In genomic region chr7:155787171-155787851, GRCh38 we compare ENCODE assay signal across 11 cellular contexts. TPM values are rescaled to one million over a fixed set of nuclear protein-coding genes. Genes with fewer than 3 reads are reported as not detected.
DNase-seq lines count a peak whose midpoint lies in the region; ATAC-seq and TF ChIP-seq lines count a peak whose summit lies in the region.
"Had no signal": no experiment of that assay in that cellular context is flagged by ENCODE, and none has a peak within 500 bp of the region (broad histone marks: within the 10 kb centered on the region; RNA-seq: fewer than 3 reads in every experiment).

No MANE protein-coding gene starts in this region.

- H3K27ac ChIP-seq in liver (ENCODE audit: low read depth in 1 of 2, low read length in 2 of 2) (no peak overlapping the region), transverse colon (no peak overlapping the region)

- no peak for TF ChIP-seq POLR2A in transverse colon (IDR thresholded peaks at IDR 0.05)

- in situ Hi-C loops in transverse colon (cut with MboI; ENCODE audit: low pct_ligation_motif_present in 1 of 4, low pct_unique_long_range_greater_than_20kb in 1 of 4, low sequenced_read_pairs in 3 of 4): loop anchor here in 1 of 4 donors (25.0 kb wide), 1 partner anchor 1025 kb away; no protein-coding TSS in a partner anchor

- peaks cover 2 to 7% (median 6%) of the 10 kb centered on the region in 4 donors for H3K4me1 ChIP-seq in liver (ENCODE audit: control insufficient read depth in 4 of 4, insufficient read depth in 4 of 4, low read length in 3 of 4)
- peaks cover 0 to 13% (median 12%) of the 10 kb centered on the region in 4 donors for H3K4me1 ChIP-seq in transverse colon

- DNase-seq in NCI-H748 (lab: John Stamatoyannopoulos, UW; ENCODE audit: unreplicated experiment) (peak; percentile 59), NCI-H748 treated with DMSO at 0.1 percent for 48 hours (lab: John Stamatoyannopoulos, UW) (no peak), transverse colon (no peak), NCI-H2171 treated with DMSO at 0.1 percent for 48 hours (lab: John Stamatoyannopoulos, UW) (no peak)
- DNase-seq: activated CD8-positive, alpha-beta memory T cell treated with anti-CD3 and anti-CD28 coated beads, Interleukin-2, amount 10 ng/mL, durations not matched to agents 7 days and 5 days; C1 segment of cervical spinal cord; NCI-H1930 had no signal

- H3K4me1 Mint-ChIP-seq in dendritic cell treated with granulocyte-macrophage colony-stimulating factor and Interleukin-4, amounts not matched to agents 40 ng/mL and 50 ng/mL, for 4 days (ENCODE audit: low read depth): peaks cover 6% of the 10 kb centered on the region
- H3K4me1 Mint-ChIP-seq: activated CD8-positive, alpha-beta memory T cell treated with anti-CD3 and anti-CD28 coated beads, Interleukin-2, amount 10 ng/mL, durations not matched to agents 7 days and 5 days had no signal

- H3K36me3 ChIP-seq in liver (ENCODE audit: control insufficient read depth in 4 of 4, insufficient read depth in 3 of 4, low read depth in 1 of 4, low read length in 3 of 4) (peaks cover 0 to 12% (median 1%) of the 10 kb centered on the region in 4 donors), transverse colon (no peaks in the 10 kb centered on the region)

- TF ChIP-seq RAD21 in liver (IDR thresholded peaks at IDR 0.05): no peak

- H3K27ac Mint-ChIP-seq in dendritic cell treated with granulocyte-macrophage colony-stimulating factor and Interleukin-4, amounts not matched to agents 40 ng/mL and 50 ng/mL, for 4 days: peak overlapping the region; percentile 66
- H3K27ac Mint-ChIP-seq: activated CD8-positive, alpha-beta memory T cell treated with anti-CD3 and anti-CD28 coated beads, Interleukin-2, amount 10 ng/mL, durations not matched to agents 7 days and 5 days had no signal

- H3K4me3 Mint-ChIP-seq in dendritic cell treated with granulocyte-macrophage colony-stimulating factor and Interleukin-4, amounts not matched to agents 40 ng/mL and 50 ng/mL, for 4 days: peak overlapping the region; percentile 78
- H3K4me3 Mint-ChIP-seq: activated CD8-positive, alpha-beta memory T cell treated with anti-CD3 and anti-CD28 coated beads, Interleukin-2, amount 10 ng/mL, durations not matched to agents 7 days and 5 days had no signal

- H3K36me3 Mint-ChIP-seq in dendritic cell treated with granulocyte-macrophage colony-stimulating factor and Interleukin-4, amounts not matched to agents 40 ng/mL and 50 ng/mL, for 4 days (ENCODE audit: low read depth): peaks cover 22% of the 10 kb centered on the region

- H3K9me3 ChIP-seq in liver (ENCODE audit: control insufficient read depth in 4 of 4, low read length in 3 of 4) (no peaks in the 10 kb centered on the region), transverse colon (no peaks in the 10 kb centered on the region)

- 3% methylated on average over 64 of the region's 68 CpGs for WGBS in liver
- 6% methylated on average over 50 of the region's 68 CpGs; no CpG with 5 or more reads in 1 of the 2 donors for WGBS in transverse colon (ENCODE audit: low coverage in 1 of 2), 2 donors

- no peak for TF ChIP-seq EP300 in transverse colon (IDR thresholded peaks at IDR 0.05; ENCODE audit: low read depth)

- no peak overlapping the region for H3K9ac ChIP-seq in liver (ENCODE audit: low read depth in 1 of 2, low read length in 2 of 2)

- no peaks in the 10 kb centered on the region for H3K27me3 ChIP-seq in liver (ENCODE audit: control insufficient read depth in 4 of 4, insufficient read depth in 4 of 4, low read length in 3 of 4)
- peaks cover 14% of the 10 kb centered on the region for H3K27me3 ChIP-seq in transverse colon

- ATAC-seq in HG02798 (IDR thresholded peaks at IDR 0.05; ENCODE audit: poor library complexity, unreplicated experiment) (no peak), HG03460 (IDR thresholded peaks at IDR 0.05; ENCODE audit: unreplicated experiment) (no peak)
- ATAC-seq: activated CD8-positive, alpha-beta memory T cell treated with anti-CD3 and anti-CD28 coated beads, Interleukin-2, amount 10 ng/mL, durations not matched to agents 7 days and 5 days had no signal

- H3K4me3 ChIP-seq in liver (ENCODE audit: low read depth in 1 of 3, low read length in 3 of 3): peak overlapping the region in 2 of 3 donors; percentile 14 to 60
- H3K4me3 ChIP-seq in transverse colon: peak overlapping the region in 3 of 4 donors; percentile 9 to 47 (median 30)

- H3K9me3 Mint-ChIP-seq in dendritic cell treated with granulocyte-macrophage colony-stimulating factor and Interleukin-4, amounts not matched to agents 40 ng/mL and 50 ng/mL, for 4 days: no peaks in the 10 kb centered on the region

- intact Hi-C loops in dendritic cell treated with granulocyte-macrophage colony-stimulating factor and Interleukin-4, amounts not matched to agents 40 ng/mL and 50 ng/mL, for 4 days (cut with micrococcal nuclease): no loop called here
- intact Hi-C loops in transverse colon (cut with DNase I; ENCODE audit: low total_unique reads): no loop called here

- H3K27me3 Mint-ChIP-seq in dendritic cell treated with granulocyte-macrophage colony-stimulating factor and Interleukin-4, amounts not matched to agents 40 ng/mL and 50 ng/mL, for 4 days: peaks cover 35% of the 10 kb centered on the region

- no peak for TF ChIP-seq CTCF in liver (IDR thresholded peaks at IDR 0.05; ENCODE audit: low read depth, low read length, missing input control)
- no peak for TF ChIP-seq CTCF in transverse colon (IDR thresholded peaks at IDR 0.05)

TF ChIP-seq in liver, 16 proteins besides CTCF, POLR2A, EP300 and RAD21:
- TF ChIP-seq FOXA2 (IDR thresholded peaks at IDR 0.05) (no peak), TAF1 (conservative IDR thresholded peaks at IDR 0.05) (no peak), JUND (IDR thresholded peaks at IDR 0.05) (no peak), GABPA (IDR thresholded peaks at IDR 0.05 in 1 of 2, conservative IDR thresholded peaks at IDR 0.05 in 1 of 2) (no peak), REST (IDR thresholded peaks at IDR 0.05) (no peak), RXRA (IDR thresholded peaks at IDR 0.05) (no peak), ZBTB33 (IDR thresholded peaks at IDR 0.05) (no peak), SP1 (IDR thresholded peaks at IDR 0.05) (no peak), HNF4A (conservative IDR thresholded peaks at IDR 0.05) (no peak), FOXA1 (IDR thresholded peaks at IDR 0.05) (no peak), HNF4G (IDR thresholded peaks at IDR 0.05) (no peak), EGR1 (IDR thresholded peaks at IDR 0.05; ENCODE audit: low read depth in 2 of 2) (no peak), YY1 (IDR thresholded peaks at IDR 0.05) (no peak), NR2F2 (IDR thresholded peaks at IDR 0.05) (no peak)
- TF ChIP-seq, protein P1, sequence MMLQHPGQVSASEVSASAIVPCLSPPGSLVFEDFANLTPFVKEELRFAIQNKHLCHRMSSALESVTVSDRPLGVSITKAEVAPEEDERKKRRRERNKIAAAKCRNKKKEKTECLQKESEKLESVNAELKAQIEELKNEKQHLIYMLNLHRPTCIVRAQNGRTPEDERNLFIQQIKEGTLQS (IDR thresholded peaks at IDR 0.05): no peak
- TF ChIP-seq, protein P2, sequence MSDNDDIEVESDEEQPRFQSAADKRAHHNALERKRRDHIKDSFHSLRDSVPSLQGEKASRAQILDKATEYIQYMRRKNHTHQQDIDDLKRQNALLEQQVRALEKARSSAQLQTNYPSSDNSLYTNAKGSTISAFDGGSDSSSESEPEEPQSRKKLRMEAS (IDR thresholded peaks at IDR 0.05): no peak
TF ChIP-seq in liver: peak in this region for 0.

RNA-seq across cellular contexts. Expression of gene SHH, which starts 25.0 kb away (rescaled TPM):
- total RNA-seq in liver (10 to 100 TPM in 1 of 2 donors, 1 to 10 TPM in 1; 6.1 to 10.0 TPM), transverse colon (1 to 10 TPM in 3 of 4 donors, under 1 TPM in 1; 0.40 to 3.7 (median 2.0) TPM)
- 1 to 10 TPM; 3.9 to 4.3 TPM for polyA plus RNA-seq in liver
- total RNA-seq: activated CD8-positive, alpha-beta memory T cell treated with anti-CD3 and anti-CD28 coated beads, Interleukin-2, amount 10 ng/mL, durations not matched to agents 7 days and 5 days had no signal
